Comparison of ENCODE assay signal across 10 cellular contexts in the genomic region with DNA sequence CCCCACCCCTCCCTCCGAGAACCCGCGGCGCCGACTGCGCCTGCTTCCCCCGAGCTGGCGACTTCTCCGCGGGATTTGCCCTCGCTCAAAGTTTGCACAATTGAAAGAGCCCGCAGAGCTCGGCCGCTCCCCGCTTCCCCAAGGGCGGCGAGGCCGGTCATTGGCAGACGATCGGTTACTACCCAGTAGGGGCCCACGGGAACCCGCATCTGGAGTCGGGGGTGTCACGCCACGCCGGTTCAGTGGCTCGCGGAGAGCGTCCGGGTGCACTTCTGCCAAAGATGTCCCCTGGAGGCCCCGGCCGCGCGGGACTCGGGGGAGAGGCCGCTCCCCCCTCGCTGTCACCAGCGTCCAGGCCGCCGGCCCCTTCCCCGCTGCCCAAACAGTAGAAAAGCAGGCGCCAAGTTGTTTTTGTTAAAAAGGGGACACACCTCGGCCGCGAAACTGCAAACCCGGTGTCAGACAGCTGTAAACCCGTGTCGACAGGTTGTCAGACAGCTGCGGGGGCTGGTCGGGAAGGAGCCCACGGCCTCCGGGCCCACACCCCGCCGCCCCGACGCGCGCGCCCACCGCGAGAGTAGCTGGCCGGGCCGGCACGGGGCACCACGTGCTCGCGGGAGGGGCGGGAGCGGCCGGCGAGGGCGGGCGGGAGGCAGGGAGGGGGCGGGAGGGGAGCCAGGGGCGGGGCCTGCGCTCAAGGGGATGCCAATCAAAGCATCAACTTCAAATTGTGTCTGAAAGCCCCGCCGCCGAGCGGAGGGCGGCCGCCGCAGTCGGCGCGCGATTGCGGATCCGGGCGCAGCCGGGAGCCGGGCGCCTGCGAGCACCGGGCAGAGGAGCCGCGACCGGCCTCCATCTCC. TPM values are rescaled to one million over a fixed set of nuclear protein-coding genes. Genes with fewer than 3 reads are reported as not detected.
DNase-seq lines count a peak whose midpoint lies in the region; ATAC-seq and TF ChIP-seq lines count a peak whose summit lies in the region.
"Had no signal": no experiment of that assay in that cellular context is flagged by ENCODE, and none has a peak within 500 bp of the region (broad histone marks: within the 10 kb centered on the region; RNA-seq: fewer than 3 reads in every experiment).

Gene IRX1 (plus strand): TSS at position 731 of the 860 bp plus-strand sequence. CDS start 274 bp downstream, outside the sequence.

- H2AFZ ChIP-seq in neural cell (ENCODE audit: low read depth, low read length), result no peak within 1 kb of the TSS

- H3K27ac ChIP-seq in BLaER1, result peak within 1 kb of the TSS; percentile 94
- H3K27ac ChIP-seq in esophagus squamous epithelium, result peak within 1 kb of the TSS in 1 of 4 donors; percentile 9
- H3K27ac ChIP-seq in neural cell (ENCODE audit: low read length), result no peak within 1 kb of the TSS
- H3K27ac ChIP-seq: body of pancreas had no signal

- H3K4me3 ChIP-seq in BLaER1 (peak within 1 kb of the TSS; percentile 82), esophagus squamous epithelium (peak within 1 kb of the TSS; percentile 19 to 60 (median 30)), neural cell (ENCODE audit: low read length) (peak within 1 kb of the TSS; percentile 59)
- H3K4me3 ChIP-seq: body of pancreas had no signal

- H3K9me2 ChIP-seq in neural cell (ENCODE audit: insufficient read depth, low read length), result no peaks in the 10 kb centered on the region

- H3K36me3 ChIP-seq in BLaER1 (peaks cover 22% of the 10 kb centered on the region), esophagus squamous epithelium (no peaks in the 10 kb centered on the region), neural cell (ENCODE audit: insufficient read depth, low read length) (no peaks in the 10 kb centered on the region)

- H4K20me1 ChIP-seq in BLaER1 (peaks cover 86% of the 10 kb centered on the region), neural cell (ENCODE audit: insufficient read depth) (no peaks in the 10 kb centered on the region)

- H3K4me1 ChIP-seq in BLaER1 (peaks cover 19% of the 10 kb centered on the region), esophagus squamous epithelium (peaks cover 19 to 49% (median 25%) of the 10 kb centered on the region in 3 donors)

- no peaks in the 10 kb centered on the region for H3F3A ChIP-seq in neural cell (ENCODE audit: insufficient read depth, low read length, poor library complexity, severe bottlenecking)

- no peak for TF ChIP-seq EP300 in neural cell (conservative IDR thresholded peaks at IDR 0.05; ENCODE audit: poor library complexity, severe bottlenecking)

- DNase-seq in NCI-H2171 (lab: John Stamatoyannopoulos, UW), result peak; percentile 89
- no peak for DNase-seq in esophagus squamous epithelium (lab: John Stamatoyannopoulos, UW)
- DNase-seq in superior temporal gyrus (ENCODE audit: extremely low spot score), result no peak
- DNase-seq in SIG-M5 (lab: John Stamatoyannopoulos, UW), result no peak
- no peak for DNase-seq in germinal center (ENCODE audit: low spot score)
- DNase-seq: body of pancreas, T1000 had no signal

- no peaks in the 10 kb centered on the region for H3K79me2 ChIP-seq in neural cell (replicated peaks; ENCODE audit: insufficient read depth, low read length)

- TF ChIP-seq RAD21 in neural cell (conservative IDR thresholded peaks at IDR 0.05), result no peak

- TF ChIP-seq CTCF in esophagus squamous epithelium (IDR thresholded peaks at IDR 0.05) (no peak), neural cell (IDR thresholded peaks at IDR 0.05; ENCODE audit: poor library complexity, severe bottlenecking) (no peak)

- H3K4me2 ChIP-seq in BLaER1 (peak within 1 kb of the TSS; percentile 96), neural cell (ENCODE audit: low read length) (no peak within 1 kb of the TSS)

- H3K27me3 ChIP-seq in BLaER1, result peaks cover 100% of the 10 kb centered on the region
- peaks cover 21 to 100% (median 57%) of the 10 kb centered on the region in 4 donors for H3K27me3 ChIP-seq in esophagus squamous epithelium
- H3K27me3 ChIP-seq in neural cell (ENCODE audit: insufficient read depth, low read depth, low read length), result peaks cover 95% of the 10 kb centered on the region

- ATAC-seq in HG03354 (IDR thresholded peaks at IDR 0.05; ENCODE audit: poor library complexity, severe bottlenecking, unreplicated experiment), result no peak

- WGBS in esophagus squamous epithelium, 2 donors, result 13% methylated on average over 17 of the region's 98 CpGs; no CpG with 5 or more reads in 1 of the 2 donors

- no peak for TF ChIP-seq POLR2A in esophagus squamous epithelium (IDR thresholded peaks at IDR 0.05)

- H3K9ac ChIP-seq in BLaER1 (peak within 1 kb of the TSS; percentile 95), neural cell (ENCODE audit: low read length) (no peak within 1 kb of the TSS)

- intact Hi-C loops in esophagus squamous epithelium (cut with DNase I), result no loop called here

- H3K9me3 ChIP-seq in BLaER1, result peaks cover 14% of the 10 kb centered on the region
- no peaks in the 10 kb centered on the region for H3K9me3 ChIP-seq in esophagus squamous epithelium
- H3K9me3 ChIP-seq in neural cell (ENCODE audit: low read length), result peaks cover 5% of the 10 kb centered on the region
- H3K9me3 ChIP-seq: body of pancreas had no signal

TF ChIP-seq in neural cell, 6 proteins besides CTCF, POLR2A, EP300 and RAD21:
- TF ChIP-seq EZH2 (IDR thresholded peaks at IDR 0.05; ENCODE audit: borderline replicate concordance, insufficient read depth, low read length, poor library complexity, severe bottlenecking) (peak; percentile 98), SMC3 (conservative IDR thresholded peaks at IDR 0.05; ENCODE audit: poor library complexity) (no peak), POLR2AphosphoS5 (IDR thresholded peaks at IDR 0.05) (no peak), REST (IDR thresholded peaks at IDR 0.05; ENCODE audit: borderline replicate concordance) (no peak)
TF ChIP-seq in neural cell: peak in this region for 1.

RNA-seq across cellular contexts. Expression of gene IRX1, which starts in this region (rescaled TPM):
- under 1 TPM in 2 of 4 donors, not detected in 2; 0.95 to 0.97 TPM for total RNA-seq in esophagus squamous epithelium
- 0.34 TPM in 1 of 2 replicates, not detected in the other for polyA plus RNA-seq in neural cell
- not detected in 2 replicates for polyA minus RNA-seq in neural cell

Comparison
In these comparisons a context has a peak if more than half of its experiments do, and no peak if none do; other contexts are left out.
1. H3K4me3 ChIP-seq: peak in every context shown above with its lines; median percentile 82 in BLaER1; 59 in neural cell; 30 in esophagus squamous epithelium.